In the genomic region with DNA sequence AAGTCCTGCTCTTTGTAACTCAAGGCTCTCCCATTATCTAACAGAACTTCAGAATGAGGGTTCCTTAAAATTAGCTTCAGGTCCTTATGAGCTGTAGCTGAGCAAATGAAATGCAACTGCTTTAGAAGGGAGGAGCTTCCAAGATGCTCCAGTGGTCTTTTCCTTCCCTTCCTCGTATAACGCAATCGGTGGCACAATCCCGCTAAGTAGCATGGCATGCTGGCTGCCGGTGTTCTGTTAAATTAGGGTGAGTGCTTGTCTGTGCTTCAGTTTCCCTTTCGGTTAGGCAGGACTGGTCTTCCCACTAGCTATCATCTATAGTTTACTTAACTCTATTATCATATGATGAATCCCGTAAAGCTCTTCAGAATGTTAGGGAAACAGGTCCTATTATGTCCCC, we compare ENCODE assay signal across 8 cellular contexts.
DNase-seq lines count a peak whose midpoint lies in the region; ATAC-seq lines count a peak whose summit lies in the region.

No MANE protein-coding gene starts in this region.

- no peaks in the 10 kb centered on the region for H3K9me3 ChIP-seq in iPS-15b (ENCODE audit: control insufficient read depth, insufficient read depth, low read length)

- no peak overlapping the region for H3K9ac ChIP-seq in iPS-15b (ENCODE audit: low read depth, low read length)

- DNase-seq in NCI-H510A treated with DMSO at 0.1 percent for 48 hours (lab: John Stamatoyannopoulos, UW) (peak; percentile 49), NCI-H510A (lab: John Stamatoyannopoulos, UW) (no peak), putamen (ENCODE audit: low spot score) (no peak)
- DNase-seq in activated naive CD4-positive, alpha-beta T cell treated with Interleukin-2 at 50 U/mL for 16 hours: peak; percentile 39
- DNase-seq in stimulated activated CD4-positive, alpha-beta T cell treated with anti-CD3 and anti-CD28 coated beads, Interleukin-12 subunit alpha, Interleukin-12 subunit beta, amount 100 ng/mL, for 48 hours (ENCODE audit: low read depth in 2 of 3, low spot score in 1 of 3): peak in 2 of 3 donors; percentile 21 to 24

- peaks cover 28% of the 10 kb centered on the region for H3K27me3 ChIP-seq in iPS-15b (ENCODE audit: control insufficient read depth, insufficient read depth, low read length)

- peaks cover 4% of the 10 kb centered on the region for H3K4me1 ChIP-seq in iPS-15b (ENCODE audit: control insufficient read depth, insufficient read depth, low read length)

- H3K36me3 ChIP-seq in iPS-15b (ENCODE audit: control insufficient read depth, insufficient read depth, low read length): no peaks in the 10 kb centered on the region

- peak overlapping the region; percentile 88 for H3K4me3 ChIP-seq in iPS-15b (ENCODE audit: low read depth, low read length)

- peak; percentile 32 for ATAC-seq in HG03571 (IDR thresholded peaks at IDR 0.05; ENCODE audit: unreplicated experiment)
- no peak for ATAC-seq in HG03565 (IDR thresholded peaks at IDR 0.05; ENCODE audit: unreplicated experiment)

Comparison
In these comparisons a context has a peak if more than half of its experiments do, and no peak if none do; other contexts are left out.
1. DNase-seq: peak in NCI-H510A treated with DMSO at 0.1 percent for 48 hours (single experiment), activated naive CD4-positive, alpha-beta T cell treated with Interleukin-2 at 50 U/mL for 16 hours (single experiment) and stimulated activated CD4-positive, alpha-beta T cell treated with anti-CD3 and anti-CD28 coated beads, Interleukin-12 subunit alpha, Interleukin-12 subunit beta, amount 100 ng/mL, for 48 hours (2 of 3); none in NCI-H510A (single experiment) and putamen (single experiment).